Comparison of ENCODE assay signal across 9 cellular contexts in the genomic region with DNA sequence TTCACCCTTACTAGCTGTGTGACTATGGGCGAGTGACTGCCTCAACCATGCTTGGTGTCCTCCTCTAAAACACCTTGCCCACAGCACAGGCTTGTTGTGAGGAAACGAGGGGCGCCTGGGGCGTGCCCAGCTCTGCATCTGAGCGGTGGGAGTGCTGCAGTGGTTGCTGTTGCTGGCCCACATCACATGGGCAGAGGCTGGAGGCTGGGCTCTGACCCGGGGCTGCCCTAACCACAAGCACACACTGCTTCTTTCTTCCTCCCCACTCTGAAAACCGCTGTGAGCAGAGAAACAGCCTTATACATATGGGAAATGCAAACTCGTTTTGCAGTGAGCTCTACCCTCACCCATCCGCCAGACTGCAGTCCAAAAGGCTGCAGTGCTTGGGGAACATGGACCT.
DNase-seq lines count a peak whose midpoint lies in the region; ATAC-seq and TF ChIP-seq lines count a peak whose summit lies in the region.
"Had no signal": no experiment of that assay in that cellular context is flagged by ENCODE, and none has a peak within 500 bp of the region (broad histone marks: within the 10 kb centered on the region; RNA-seq: fewer than 3 reads in every experiment).

No MANE protein-coding gene starts in this region.

- H3K9ac ChIP-seq in PC-3 (ENCODE audit: low read length), result no peak overlapping the region

- TF ChIP-seq CTCF in PC-3 (conservative IDR thresholded peaks at IDR 0.05; ENCODE audit: low read depth, low read length), result no peak

- H3K9me2 ChIP-seq in PC-3 (replicated peaks; ENCODE audit: low read length), result no peaks in the 10 kb centered on the region

- POLR2A ChIA-PET in PC-3 (lab: Charles Lee; ENCODE audit: unreplicated experiment), result no interaction called here

- no peaks in the 10 kb centered on the region for H3K27me3 ChIP-seq in PC-3 (ENCODE audit: low read length)
- H3K27me3 ChIP-seq: vagina had no signal

- no peaks in the 10 kb centered on the region for H3K79me2 ChIP-seq in PC-3 (ENCODE audit: low read length)

- no peak overlapping the region for H2AFZ ChIP-seq in PC-3 (ENCODE audit: low read length)

- H3K9me3 ChIP-seq in PC-3 (ENCODE audit: low read length), result no peaks in the 10 kb centered on the region
- H3K9me3 ChIP-seq: vagina had no signal

- H3F3A ChIP-seq in PC-3 (ENCODE audit: low read length, unreplicated experiment), result no peaks in the 10 kb centered on the region

- CTCF ChIA-PET in activated naive CD4-positive, alpha-beta T cell treated with anti-CD3 and anti-CD28 coated beads, Interleukin-2, amount 10 ng/mL, durations not matched to agents 7 days and 5 days (lab: Charles Lee), result interaction anchor here (1.4 kb wide), 1 partner anchor 67 kb away, joined by 5 read pairs; no protein-coding TSS in a partner anchor
- CTCF ChIA-PET in PC-3 (lab: Charles Lee), result no interaction called here

- no peak overlapping the region for H3K4me2 ChIP-seq in PC-3 (ENCODE audit: low read length)

- ATAC-seq in stimulated activated memory B cell treated with anti-CD40 and anti-IgM and Interleukin-4, amounts not matched to agents 10 μg/mL and 1 μg/mL and 100 μg/mL, for 72 hours, result peak; percentile 75
- ATAC-seq in Right ventricle myocardium superior (ENCODE audit: poor library complexity) (no peak), PC-3 (no peak)

- peak; percentile 81 for DNase-seq in activated CD4-positive, alpha-beta T cell treated with anti-CD3 and anti-CD28 coated beads, Interleukin-2, amount 10 ng/mL, durations not matched to agents 24 days and 14 days
- DNase-seq in activated CD4-positive, alpha-beta T cell treated with anti-CD3 and anti-CD28 coated beads for 4 hours, result no peak
- DNase-seq in Kasumi-1 (lab: John Stamatoyannopoulos, UW), result peak; percentile 25
- DNase-seq in activated naive CD4-positive, alpha-beta T cell treated with anti-CD3 and anti-CD28 coated beads, Interleukin-2, amount 10 ng/mL, durations not matched to agents 7 days and 5 days, result peak; percentile 60
- DNase-seq in Right ventricle myocardium superior, result no peak
- DNase-seq in PC-3, result no peak
- no peak for DNase-seq in NCI-H1436 treated with DMSO at 0.1 percent for 48 hours (lab: John Stamatoyannopoulos, UW)

- no peak overlapping the region for H3K27ac ChIP-seq in PC-3 (ENCODE audit: low read length)
- H3K27ac ChIP-seq: vagina had no signal

- H3K9me3 Mint-ChIP-seq in activated CD4-positive, alpha-beta T cell treated with anti-CD3 and anti-CD28 coated beads, Interleukin-2, amount 10 ng/mL, durations not matched to agents 24 days and 14 days, result no peaks in the 10 kb centered on the region
- H3K9me3 Mint-ChIP-seq in activated naive CD4-positive, alpha-beta T cell treated with anti-CD3 and anti-CD28 coated beads, Interleukin-2, amount 10 ng/mL, durations not matched to agents 7 days and 5 days, result no peaks in the 10 kb centered on the region
- H3K9me3 Mint-ChIP-seq in stimulated activated memory B cell treated with anti-CD40 and anti-IgM and Interleukin-4, amounts not matched to agents 10 μg/mL and 1 μg/mL and 100 μg/mL, for 72 hours, result no peaks in the 10 kb centered on the region

- H3K27ac Mint-ChIP-seq in activated CD4-positive, alpha-beta T cell treated with anti-CD3 and anti-CD28 coated beads, Interleukin-2, amount 10 ng/mL, durations not matched to agents 24 days and 14 days, result peak overlapping the region; percentile 8
- peak overlapping the region; percentile 74 for H3K27ac Mint-ChIP-seq in activated naive CD4-positive, alpha-beta T cell treated with anti-CD3 and anti-CD28 coated beads, Interleukin-2, amount 10 ng/mL, durations not matched to agents 7 days and 5 days
- H3K27ac Mint-ChIP-seq in stimulated activated memory B cell treated with anti-CD40 and anti-IgM and Interleukin-4, amounts not matched to agents 10 μg/mL and 1 μg/mL and 100 μg/mL, for 72 hours, result peak overlapping the region; percentile 55

- BruUV-seq in PC-3 (replicated peaks; lab: Mats Ljungman, UMichigan), result no TSS peak

- H3K4me3 Mint-ChIP-seq in activated CD4-positive, alpha-beta T cell treated with anti-CD3 and anti-CD28 coated beads, Interleukin-2, amount 10 ng/mL, durations not matched to agents 24 days and 14 days, result peak overlapping the region; percentile 21
- no peak overlapping the region for H3K4me3 Mint-ChIP-seq in activated naive CD4-positive, alpha-beta T cell treated with anti-CD3 and anti-CD28 coated beads, Interleukin-2, amount 10 ng/mL, durations not matched to agents 7 days and 5 days
- no peak overlapping the region for H3K4me3 Mint-ChIP-seq in stimulated activated memory B cell treated with anti-CD40 and anti-IgM and Interleukin-4, amounts not matched to agents 10 μg/mL and 1 μg/mL and 100 μg/mL, for 72 hours

- intact Hi-C loops in activated CD4-positive, alpha-beta T cell treated with anti-CD3 and anti-CD28 coated beads, Interleukin-2, amount 10 ng/mL, durations not matched to agents 24 days and 14 days (cut with micrococcal nuclease), result no loop called here
- intact Hi-C loops in Right ventricle myocardium superior (cut with DNase I), result no loop called here
- intact Hi-C loops in PC-3 (cut with micrococcal nuclease), result no loop called here

- no peaks in the 10 kb centered on the region for H4K20me1 ChIP-seq in PC-3 (ENCODE audit: low read length)

- H3K4me3 ChIP-seq in PC-3 (ENCODE audit: low read length), result no peak overlapping the region
- H3K4me3 ChIP-seq: vagina had no signal

- no peaks in the 10 kb centered on the region for H3K27me3 Mint-ChIP-seq in activated CD4-positive, alpha-beta T cell treated with anti-CD3 and anti-CD28 coated beads, Interleukin-2, amount 10 ng/mL, durations not matched to agents 24 days and 14 days
- H3K27me3 Mint-ChIP-seq in activated naive CD4-positive, alpha-beta T cell treated with anti-CD3 and anti-CD28 coated beads, Interleukin-2, amount 10 ng/mL, durations not matched to agents 7 days and 5 days, result no peaks in the 10 kb centered on the region
- no peaks in the 10 kb centered on the region for H3K27me3 Mint-ChIP-seq in stimulated activated memory B cell treated with anti-CD40 and anti-IgM and Interleukin-4, amounts not matched to agents 10 μg/mL and 1 μg/mL and 100 μg/mL, for 72 hours

- peaks cover 6% of the 10 kb centered on the region; the same call in 1 of the 2 replicates for H3K36me3 ChIP-seq in PC-3 (ENCODE audit: low read depth, low read length)

- H3K4me1 Mint-ChIP-seq in activated CD4-positive, alpha-beta T cell treated with anti-CD3 and anti-CD28 coated beads, Interleukin-2, amount 10 ng/mL, durations not matched to agents 24 days and 14 days, result peaks cover 17% of the 10 kb centered on the region
- peaks cover 33% of the 10 kb centered on the region for H3K4me1 Mint-ChIP-seq in activated naive CD4-positive, alpha-beta T cell treated with anti-CD3 and anti-CD28 coated beads, Interleukin-2, amount 10 ng/mL, durations not matched to agents 7 days and 5 days
- H3K4me1 Mint-ChIP-seq in stimulated activated memory B cell treated with anti-CD40 and anti-IgM and Interleukin-4, amounts not matched to agents 10 μg/mL and 1 μg/mL and 100 μg/mL, for 72 hours, result peaks cover 16% of the 10 kb centered on the region

- no peaks in the 10 kb centered on the region for H3K4me1 ChIP-seq in PC-3 (ENCODE audit: insufficient read depth, low read length)
- H3K4me1 ChIP-seq: vagina had no signal

- H3K36me3 Mint-ChIP-seq in activated CD4-positive, alpha-beta T cell treated with anti-CD3 and anti-CD28 coated beads, Interleukin-2, amount 10 ng/mL, durations not matched to agents 24 days and 14 days (ENCODE audit: low read depth), result peaks cover 22% of the 10 kb centered on the region
- peaks cover 38% of the 10 kb centered on the region for H3K36me3 Mint-ChIP-seq in activated naive CD4-positive, alpha-beta T cell treated with anti-CD3 and anti-CD28 coated beads, Interleukin-2, amount 10 ng/mL, durations not matched to agents 7 days and 5 days
- H3K36me3 Mint-ChIP-seq in stimulated activated memory B cell treated with anti-CD40 and anti-IgM and Interleukin-4, amounts not matched to agents 10 μg/mL and 1 μg/mL and 100 μg/mL, for 72 hours, result peaks cover 25% of the 10 kb centered on the region

Comparison
In these comparisons a context has a peak if more than half of its experiments do, and no peak if none do; other contexts are left out.
1. DNase-seq: peak in activated CD4-positive, alpha-beta T cell treated with anti-CD3 and anti-CD28 coated beads, Interleukin-2, amount 10 ng/mL, durations not matched to agents 24 days and 14 days (single experiment), Kasumi-1 (2 of 2) and activated naive CD4-positive, alpha-beta T cell treated with anti-CD3 and anti-CD28 coated beads, Interleukin-2, amount 10 ng/mL, durations not matched to agents 7 days and 5 days (single experiment); none in activated CD4-positive, alpha-beta T cell treated with anti-CD3 and anti-CD28 coated beads for 4 hours (0 of 2), Right ventricle myocardium superior (single experiment), PC-3 (single experiment) and NCI-H1436 treated with DMSO at 0.1 percent for 48 hours (single experiment).
2. H3K27ac Mint-ChIP-seq: peak in every context shown above with its lines; median percentile 74 in activated naive CD4-positive, alpha-beta T cell treated with anti-CD3 and anti-CD28 coated beads, Interleukin-2, amount 10 ng/mL, durations not matched to agents 7 days and 5 days; 55 in stimulated activated memory B cell treated with anti-CD40 and anti-IgM and Interleukin-4, amounts not matched to agents 10 μg/mL and 1 μg/mL and 100 μg/mL, for 72 hours; 8 in activated CD4-positive, alpha-beta T cell treated with anti-CD3 and anti-CD28 coated beads, Interleukin-2, amount 10 ng/mL, durations not matched to agents 24 days and 14 days.